In genomic region chr14:103847439-103847953, GRCh38 we compare ENCODE assay signal across 8 cellular contexts. TPM values are rescaled to one million over a fixed set of nuclear protein-coding genes. Genes with fewer than 3 reads are reported as not detected.
DNase-seq lines count a peak whose midpoint lies in the region; TF ChIP-seq lines count a peak whose summit lies in the region.

PPP1R13B (minus strand) TSS chr14:103847575; CDS start chr14:103847307, 268 bp downstream.

- peak within 1 kb of the TSS; percentile 81 to 87 (median 84) for H3K27ac ChIP-seq in transverse colon

- H3K27me3 ChIP-seq in adipocyte (replicated peaks; ENCODE audit: control insufficient read depth, insufficient read depth, low read length), result peaks cover 25% of the 10 kb centered on the region
- H3K27me3 ChIP-seq in transverse colon, result no peaks in the 10 kb centered on the region

- TF ChIP-seq EP300 in transverse colon (IDR thresholded peaks at IDR 0.05; ENCODE audit: low read depth), result no peak

- CTCF ChIA-PET in GM10248 (lab: Yijun Ruan, JAX), result no interaction called here

- DNase-seq in GM10248 (ENCODE audit: extremely low spot score), result peak; percentile 100
- DNase-seq in HFF-Myc (ENCODE audit: extremely low read depth, low read depth), result peak; percentile 24
- peak; percentile 84 for DNase-seq in NB4 (ENCODE audit: low read depth)
- DNase-seq in T follicular helper cell (ENCODE audit: low read depth), result peak; percentile 92
- peak; percentile 96 for DNase-seq in adipocyte (ENCODE audit: low read depth)
- DNase-seq in cardiac septum (ENCODE audit: low spot score), result peak; percentile 96
- peak; percentile 85 for DNase-seq in pons (ENCODE audit: low spot score)
- DNase-seq in transverse colon, result peak; percentile 96

- TF ChIP-seq CTCF in GM10248 (IDR thresholded peaks at IDR 0.05; ENCODE audit: control extremely low read depth, extremely low read depth, low read depth, missing control alignments), result no peak
- TF ChIP-seq CTCF in HFF-Myc (IDR thresholded peaks at IDR 0.05; ENCODE audit: low read depth, low read length, missing control alignments), result no peak
- TF ChIP-seq CTCF in NB4 (IDR thresholded peaks at IDR 0.05; ENCODE audit: low read depth, low read length), result no peak
- no peak for TF ChIP-seq CTCF in transverse colon (IDR thresholded peaks at IDR 0.05)

- in situ Hi-C loops in transverse colon (cut with MboI; ENCODE audit: low pct_ligation_motif_present in 1 of 4, low pct_unique_long_range_greater_than_20kb in 1 of 4, low sequenced_read_pairs in 3 of 4), result no loop called here

- POLR2A ChIA-PET in GM10248 (lab: Yijun Ruan, JAX), result interaction anchor here (0.6 to 0.7 kb wide), 3 partner anchors 26 to 838 kb away, joined by 4 to 6 read pairs (median 4); no protein-coding TSS in a partner anchor

- no peak for TF ChIP-seq POLR2A in NB4 (IDR thresholded peaks at IDR 0.05; ENCODE audit: extremely low read depth, insufficient read length)
- peak; percentile 40 for TF ChIP-seq POLR2A in transverse colon (IDR thresholded peaks at IDR 0.05)

- peaks cover 8% of the 10 kb centered on the region for H3K4me1 ChIP-seq in adipocyte (ENCODE audit: control insufficient read depth, insufficient read depth, low read length)
- peaks cover 7 to 21% (median 18%) of the 10 kb centered on the region in 4 donors for H3K4me1 ChIP-seq in transverse colon

- no peaks in the 10 kb centered on the region for H3K36me3 ChIP-seq in adipocyte (ENCODE audit: control insufficient read depth, insufficient read depth, low read length, severe bottlenecking)
- no peaks in the 10 kb centered on the region for H3K36me3 ChIP-seq in transverse colon

- WGBS in transverse colon (ENCODE audit: low coverage in 1 of 2), 2 donors, result 1% methylated on average over 28 of the region's 73 CpGs; no CpG with 5 or more reads in 1 of the 2 donors

- H3K9me3 ChIP-seq in adipocyte (ENCODE audit: control insufficient read depth, low read length), result no peaks in the 10 kb centered on the region
- no peaks in the 10 kb centered on the region for H3K9me3 ChIP-seq in transverse colon

- intact Hi-C loops in cardiac septum (cut with DNase I) (loop anchor here (5.0 kb wide), 1 partner anchor 40 kb away; no protein-coding TSS in a partner anchor), transverse colon (cut with DNase I; ENCODE audit: low total_unique reads) (no loop called here)

- H3K4me3 ChIP-seq in HFF-Myc (replicated peaks; ENCODE audit: low read depth, low read length) (peak within 1 kb of the TSS; percentile 54), NB4 (ENCODE audit: low read depth, low read length) (peak within 1 kb of the TSS; percentile 16), adipocyte (ENCODE audit: low read length) (peak within 1 kb of the TSS; percentile 80), transverse colon (peak within 1 kb of the TSS; percentile 58 to 89 (median 81))

- H3K9ac ChIP-seq in adipocyte (ENCODE audit: low read length), result peak within 1 kb of the TSS; percentile 63

RNA-seq across cellular contexts. Expression of gene PPP1R13B, which starts in this region (rescaled TPM):
- total RNA-seq in cardiac septum, result 67.8 TPM
- total RNA-seq in transverse colon, result 100 to 1,000 TPM in 1 of 4 donors, 10 to 100 TPM in 3; 31.0 to 109 (median 42.0) TPM

Comparison
In these comparisons a context has a peak if more than half of its experiments do, and no peak if none do; other contexts are left out.
1. Peak in every context shown above with its lines: DNase-seq, H3K4me3 ChIP-seq and H3K27ac ChIP-seq.
2. DNase-seq: peak in every context shown above with its lines; median percentile 100 in GM10248; 96 in adipocyte; 96 in cardiac septum; 96 in transverse colon; 92 in T follicular helper cell; 85 in pons; 84 in NB4; 24 in HFF-Myc.
3. H3K4me3 ChIP-seq: peak in every context shown above with its lines; median percentile 81 in transverse colon; 80 in adipocyte; 54 in HFF-Myc; 16 in NB4.